ENCODE assay signal across 10 cellular contexts in genomic region chr18:6341303-6341702, GRCh38.
"Had no signal": no experiment of that assay in that cellular context is flagged by ENCODE, and none has a peak within 500 bp of the region (broad histone marks: within the 10 kb centered on the region; RNA-seq: fewer than 3 reads in every experiment).

No MANE protein-coding gene starts in this region.

- H3K9me3 ChIP-seq: HAP-1 had no signal

- DNase-seq: GM23248, GOT3, H7, H9, HCEC 1CT, HFFc6 had no signal

- H3K36me3 ChIP-seq: HAP-1 had no signal

- H2AFZ ChIP-seq: GM23248, GM23338 had no signal

- H3K27ac ChIP-seq: GM23248 had no signal

- H3K9ac ChIP-seq: GM23248 had no signal

- FAIRE-seq: H54 had no signal

- H3K4me2 ChIP-seq: GM23338 had no signal

- H3K4me1 ChIP-seq: HAP-1 had no signal

- ATAC-seq: GM23338, HCT116 had no signal

- H3K4me3 ChIP-seq: GM23248, GM23338, HAP-1 had no signal
